ENCODE assay signal across 1 cellular context in the genomic region with DNA sequence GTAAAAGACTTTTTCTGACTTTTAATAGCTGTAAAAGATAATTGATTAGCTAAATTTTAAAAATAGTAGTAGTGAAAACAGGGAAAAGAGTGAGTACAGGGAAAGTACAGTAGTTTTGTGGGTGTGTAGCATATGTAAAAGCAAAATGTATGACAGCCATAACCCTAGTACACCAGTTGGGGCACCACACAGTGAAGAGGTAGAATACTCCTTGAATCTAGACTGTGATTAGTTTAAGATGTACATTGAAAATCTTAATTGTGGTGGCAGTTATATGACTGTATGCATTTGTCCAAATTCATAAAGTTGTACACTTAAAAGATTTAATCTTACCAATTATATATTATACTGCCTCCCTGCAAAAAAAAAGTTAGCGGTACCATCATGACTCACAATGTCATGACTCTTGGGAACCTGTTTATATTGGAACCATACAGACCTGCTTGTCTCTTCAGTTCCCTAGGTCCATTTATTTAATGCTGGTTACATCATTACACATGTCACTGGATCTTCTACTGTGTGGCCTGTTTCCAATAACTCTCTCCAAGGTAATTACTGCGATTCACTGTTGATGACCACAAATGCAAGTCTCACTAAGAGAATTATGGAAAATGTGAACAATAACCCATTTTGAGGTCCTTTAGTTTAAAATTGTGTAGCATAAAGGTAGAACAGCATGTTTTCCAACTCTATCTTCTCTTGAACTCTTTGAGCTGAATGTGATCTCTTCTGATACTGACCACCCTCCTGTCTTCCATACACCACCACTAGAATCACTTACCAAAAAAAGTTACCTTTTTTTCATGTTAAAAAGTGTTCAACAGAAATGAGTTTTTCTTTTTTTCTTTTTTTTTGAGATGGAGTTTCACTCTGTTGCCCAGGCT.
TF ChIP-seq lines count a peak whose summit lies in the region.

No MANE protein-coding gene starts in this region.

TF ChIP-seq in K562, 482 proteins besides CTCF, POLR2A, EP300 and RAD21:
- TF ChIP-seq NUFIP1 (IDR thresholded peaks at IDR 0.05; ENCODE audit: partially characterized antibody) (no peak), CEBPG (CRISPR knock-in tag; IDR thresholded peaks at IDR 0.05) (no peak), CEBPG (tag; conservative IDR thresholded peaks at IDR 0.05 in 1 of 2, IDR thresholded peaks at IDR 0.05 in 1 of 2) (0 out of 4 replicates have a peak, but pooled peaks of 1 of the 2 experiments have one; percentile 23), SIX5 (IDR thresholded peaks at IDR 0.05; ENCODE audit: borderline replicate concordance in 1 of 2, insufficient read depth in 1 of 2, low read depth in 1 of 2, low read length in 2 of 2) (no peak), FOSL1 (tag; conservative IDR thresholded peaks at IDR 0.05) (peak; percentile 32)
- TF ChIP-seq, protein P1, sequence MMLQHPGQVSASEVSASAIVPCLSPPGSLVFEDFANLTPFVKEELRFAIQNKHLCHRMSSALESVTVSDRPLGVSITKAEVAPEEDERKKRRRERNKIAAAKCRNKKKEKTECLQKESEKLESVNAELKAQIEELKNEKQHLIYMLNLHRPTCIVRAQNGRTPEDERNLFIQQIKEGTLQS (IDR thresholded peaks at IDR 0.05), result peak; percentile 41; the same call in 1 of the 2 replicates
- TF ChIP-seq, protein P1 (CRISPR knock-in tag; conservative IDR thresholded peaks at IDR 0.05), result no peak
- TF ChIP-seq, protein P2, sequence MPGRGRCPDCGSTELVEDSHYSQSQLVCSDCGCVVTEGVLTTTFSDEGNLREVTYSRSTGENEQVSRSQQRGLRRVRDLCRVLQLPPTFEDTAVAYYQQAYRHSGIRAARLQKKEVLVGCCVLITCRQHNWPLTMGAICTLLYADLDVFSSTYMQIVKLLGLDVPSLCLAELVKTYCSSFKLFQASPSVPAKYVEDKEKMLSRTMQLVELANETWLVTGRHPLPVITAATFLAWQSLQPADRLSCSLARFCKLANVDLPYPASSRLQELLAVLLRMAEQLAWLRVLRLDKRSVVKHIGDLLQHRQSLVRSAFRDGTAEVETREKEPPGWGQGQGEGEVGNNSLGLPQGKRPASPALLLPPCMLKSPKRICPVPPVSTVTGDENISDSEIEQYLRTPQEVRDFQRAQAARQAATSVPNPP (IDR thresholded peaks at IDR 0.05; ENCODE audit: borderline replicate concordance, insufficient read depth, insufficient read length), result no peak
- TF ChIP-seq, protein P3, sequence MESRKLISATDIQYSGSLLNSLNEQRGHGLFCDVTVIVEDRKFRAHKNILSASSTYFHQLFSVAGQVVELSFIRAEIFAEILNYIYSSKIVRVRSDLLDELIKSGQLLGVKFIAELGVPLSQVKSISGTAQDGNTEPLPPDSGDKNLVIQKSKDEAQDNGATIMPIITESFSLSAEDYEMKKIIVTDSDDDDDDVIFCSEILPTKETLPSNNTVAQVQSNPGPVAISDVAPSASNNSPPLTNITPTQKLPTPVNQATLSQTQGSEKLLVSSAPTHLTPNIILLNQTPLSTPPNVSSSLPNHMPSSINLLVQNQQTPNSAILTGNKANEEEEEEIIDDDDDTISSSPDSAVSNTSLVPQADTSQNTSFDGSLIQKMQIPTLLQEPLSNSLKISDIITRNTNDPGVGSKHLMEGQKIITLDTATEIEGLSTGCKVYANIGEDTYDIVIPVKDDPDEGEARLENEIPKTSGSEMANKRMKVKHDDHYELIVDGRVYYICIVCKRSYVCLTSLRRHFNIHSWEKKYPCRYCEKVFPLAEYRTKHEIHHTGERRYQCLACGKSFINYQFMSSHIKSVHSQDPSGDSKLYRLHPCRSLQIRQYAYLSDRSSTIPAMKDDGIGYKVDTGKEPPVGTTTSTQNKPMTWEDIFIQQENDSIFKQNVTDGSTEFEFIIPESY (CRISPR knock-in tag; IDR thresholded peaks at IDR 0.05), result 0 out of 2 replicates have a peak, but pooled peaks have one; percentile 20
